ENCODE assay signal across 24 cellular contexts in genomic region chr4:155079866-155080265, GRCh38.
A peak's percentile ranks its signal among the peaks of the same experiment; 100 is the strongest.
DNase-seq lines count a peak whose midpoint lies in the region; ATAC-seq and TF ChIP-seq lines count a peak whose summit lies in the region.
"Had no signal": no experiment of that assay in that cellular context is flagged by ENCODE, and none has a peak within 500 bp of the region (broad histone marks: within the 10 kb centered on the region; RNA-seq: fewer than 3 reads in every experiment).

No MANE protein-coding gene starts in this region.

- TF ChIP-seq CTCF in AG10803 (conservative IDR thresholded peaks at IDR 0.05; ENCODE audit: low read length) (no peak), kidney epithelial cell (IDR thresholded peaks at IDR 0.05; ENCODE audit: insufficient read depth, low read length, poor library complexity, severe bottlenecking) (no peak), glutamatergic neuron (IDR thresholded peaks at IDR 0.05; ENCODE audit: partially characterized antibody, unreplicated experiment) (no peak), colonic mucosa (IDR thresholded peaks at IDR 0.05) (no peak)

- H3K36me3 ChIP-seq in MG63 (no peaks in the 10 kb centered on the region), kidney epithelial cell (ENCODE audit: control insufficient read depth, insufficient read depth, low read length) (no peaks in the 10 kb centered on the region), colonic mucosa (no peaks in the 10 kb centered on the region)
- H3K36me3 ChIP-seq: BLaER1, esophagus muscularis mucosa, left lung, upper lobe of right lung had no signal

- no peaks in the 10 kb centered on the region for H3K4me1 ChIP-seq in colonic mucosa
- H3K4me1 ChIP-seq: A549, BLaER1, esophagus muscularis mucosa, left lung, upper lobe of right lung had no signal

- no peaks in the 10 kb centered on the region for H3K9me3 Mint-ChIP-seq in glutamatergic neuron (ENCODE audit: unreplicated experiment)
- H3K9me3 Mint-ChIP-seq: activated T-cell treated with anti-CD3 and anti-CD28 coated beads, Interleukin-2, amount 50 U/mL, for 24 hours; nephron had no signal

- no peaks in the 10 kb centered on the region for H3K27me3 Mint-ChIP-seq in glutamatergic neuron (ENCODE audit: unreplicated experiment)

- H3K9me3 ChIP-seq in MG63 (no peaks in the 10 kb centered on the region), colonic mucosa (no peaks in the 10 kb centered on the region)
- H3K9me3 ChIP-seq: A549, BLaER1, esophagus muscularis mucosa, left lung, upper lobe of right lung had no signal

- H3K4me3 Mint-ChIP-seq in glutamatergic neuron (ENCODE audit: unreplicated experiment): no peak overlapping the region
- H3K4me3 Mint-ChIP-seq: activated T-cell treated with anti-CD3 and anti-CD28 coated beads, Interleukin-2, amount 50 U/mL, for 24 hours; nephron had no signal

- no peaks in the 10 kb centered on the region for H3K4me1 Mint-ChIP-seq in glutamatergic neuron (ENCODE audit: low read depth, unreplicated experiment)
- H3K4me1 Mint-ChIP-seq: nephron had no signal

- no peak overlapping the region for H3K27ac Mint-ChIP-seq in glutamatergic neuron (ENCODE audit: unreplicated experiment)
- H3K27ac Mint-ChIP-seq: activated T-cell treated with anti-CD3 and anti-CD28 coated beads, Interleukin-2, amount 50 U/mL, for 24 hours; nephron had no signal

- no peak overlapping the region for H3K27ac ChIP-seq in colonic mucosa
- H3K27ac ChIP-seq: A549, BLaER1, esophagus muscularis mucosa, left lung, upper lobe of right lung had no signal

- intact Hi-C loops in colonic mucosa (cut with DNase I): no loop called here

- no peaks in the 10 kb centered on the region for H3K27me3 ChIP-seq in MG63
- no peaks in the 10 kb centered on the region for H3K27me3 ChIP-seq in kidney epithelial cell (ENCODE audit: control insufficient read depth, insufficient read depth, low read length)
- no peaks in the 10 kb centered on the region for H3K27me3 ChIP-seq in colonic mucosa
- H3K27me3 ChIP-seq: BLaER1, esophagus muscularis mucosa, left lung, upper lobe of right lung had no signal

- no peak overlapping the region for H3K4me3 ChIP-seq in AG10803 (ENCODE audit: low read length)
- no peak overlapping the region for H3K4me3 ChIP-seq in MG63
- H3K4me3 ChIP-seq in kidney epithelial cell (ENCODE audit: low read depth, low read length): no peak overlapping the region
- no peak overlapping the region for H3K4me3 ChIP-seq in colonic mucosa
- H3K4me3 ChIP-seq: A549, BLaER1, esophagus muscularis mucosa, left lung, upper lobe of right lung had no signal

- DNase-seq in AG10803 (ENCODE audit: low read depth) (peak; percentile 6), MG63 (peak; percentile 4), dedifferentiated amniotic fluid mesenchymal stem cell (ENCODE audit: extremely low spot score) (peak; percentile 16), kidney epithelial cell (ENCODE audit: low read depth) (peak; percentile 14), NCI-H2107 treated with DMSO at 0.1 percent for 48 hours (lab: John Stamatoyannopoulos, UW; ENCODE audit: unreplicated experiment) (no peak), glutamatergic neuron (no peak), colonic mucosa (no peak)
- DNase-seq: activated CD4-positive, CD25-positive, alpha-beta regulatory T cell treated with anti-CD3 and anti-CD28 coated beads, Interleukin-2, amount 50 U/mL, for 72 hours; activated CD8-positive, alpha-beta memory T cell treated with anti-CD3 and anti-CD28 coated beads for 24 hours; activated naive CD4-positive, alpha-beta T cell; activated T-cell treated with anti-CD3 and anti-CD28 coated beads, Interleukin-2, amount 50 U/mL, for 24 hours; cerebellar nuclear complex; effector memory CD4-positive, alpha-beta T cell; left lung; NCI-H1694 treated with DMSO at 0.1 percent for 48 hours; NCI-H526 treated with DMSO at 0.1 percent for 48 hours; substantia nigra; upper lobe of right lung had no signal

- no peak overlapping the region for H3K9ac ChIP-seq in colonic mucosa (ENCODE audit: low read depth in 2 of 2, low read length in 2 of 2)
- H3K9ac ChIP-seq: BLaER1 had no signal

- H3K36me3 Mint-ChIP-seq in glutamatergic neuron (ENCODE audit: unreplicated experiment): no peaks in the 10 kb centered on the region

- ATAC-seq in HG02973 (IDR thresholded peaks at IDR 0.05; ENCODE audit: unreplicated experiment): no peak
- ATAC-seq: A549, left lung, sciatic nerve, upper lobe of right lung had no signal

Comparison
In these comparisons a context has a peak if more than half of its experiments do, and no peak if none do; other contexts are left out.
1. DNase-seq: peak in AG10803 (single experiment), MG63 (single experiment), dedifferentiated amniotic fluid mesenchymal stem cell (single experiment) and kidney epithelial cell (single experiment); none in NCI-H2107 treated with DMSO at 0.1 percent for 48 hours (single experiment), glutamatergic neuron (single experiment) and colonic mucosa (single experiment).